Comparison of ENCODE assay signal across 9 cellular contexts in the genomic region with DNA sequence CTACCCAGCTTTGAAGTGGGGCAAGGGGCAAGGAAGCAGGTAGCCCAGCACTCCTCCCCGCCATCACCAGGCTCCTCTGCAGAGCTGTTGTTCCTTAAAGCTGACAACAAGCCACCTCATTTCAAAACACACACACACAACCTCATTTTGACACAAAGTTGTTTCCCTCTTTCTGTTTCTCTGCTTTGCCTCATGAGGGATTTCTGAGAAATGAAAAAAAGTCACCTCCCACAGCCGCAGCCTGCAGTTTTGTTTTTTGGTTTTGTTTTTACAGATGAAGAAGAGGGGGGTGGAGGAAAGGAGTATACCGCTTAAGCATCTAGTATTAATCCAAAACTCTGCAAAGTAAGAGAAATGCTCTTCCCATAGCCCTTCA. TPM values are rescaled to one million over a fixed set of nuclear protein-coding genes. Genes with fewer than 3 reads are reported as not detected.
A peak's percentile ranks its signal among the peaks of the same experiment; 100 is the strongest.
DNase-seq lines count a peak whose midpoint lies in the region; ATAC-seq and TF ChIP-seq lines count a peak whose summit lies in the region.
"Had no signal": no experiment of that assay in that cellular context is flagged by ENCODE, and none has a peak within 500 bp of the region (broad histone marks: within the 10 kb centered on the region; RNA-seq: fewer than 3 reads in every experiment).

No MANE protein-coding gene starts in this region.

- peak; percentile 56 for DNase-seq in activated T-cell treated with anti-CD3 and anti-CD28 coated beads, Interleukin-2, amount 50 U/mL, for 1 hour
- peak; percentile 78 for DNase-seq in fibroblast of villous mesenchyme (ENCODE audit: low read depth)
- DNase-seq in retinal pigment epithelial cell (ENCODE audit: low read depth) = no peak
- DNase-seq in kidney glomerular epithelial cell (lab: John Stamatoyannopoulos, UW) = no peak

- peak; percentile 33 for ATAC-seq in GM18909 (IDR thresholded peaks at IDR 0.05; ENCODE audit: poor library complexity, unreplicated experiment)
- ATAC-seq in HG03571 (IDR thresholded peaks at IDR 0.05; ENCODE audit: unreplicated experiment) = peak; percentile 25
- ATAC-seq in HG03469 (IDR thresholded peaks at IDR 0.05; ENCODE audit: unreplicated experiment) = no peak
- ATAC-seq in GM21423 (IDR thresholded peaks at IDR 0.05; ENCODE audit: unreplicated experiment) = no peak

- H3K4me3 ChIP-seq in fibroblast of villous mesenchyme (ENCODE audit: low read depth, low read length) (peak overlapping the region; percentile 47), retinal pigment epithelial cell (ENCODE audit: low read length) (peak overlapping the region; percentile 29)

- TF ChIP-seq CTCF in fibroblast of villous mesenchyme (IDR thresholded peaks at IDR 0.05; ENCODE audit: insufficient read depth, low read depth, low read length) (no peak), retinal pigment epithelial cell (conservative IDR thresholded peaks at IDR 0.05; ENCODE audit: low read depth, low read length) (no peak)

RNA-seq across cellular contexts. Expression of a gene that starts 12.1 kb away (rescaled TPM):
- total RNA-seq in fibroblast of villous mesenchyme = 218 and 272 TPM in 2 replicates

RNA-seq across cellular contexts. Expression of a gene that starts 18.1 kb away (rescaled TPM):
- 2.9 and 8.6 TPM in 2 replicates for total RNA-seq in fibroblast of villous mesenchyme

RNA-seq across cellular contexts. Expression of a gene that starts 51.8 kb away (rescaled TPM):
- 0.64 and 1.3 TPM in 2 replicates for total RNA-seq in fibroblast of villous mesenchyme
- total RNA-seq: T-helper 1 cell treated with Interleukin-12 subunit alpha and Interleukin-12 subunit beta and Interleukin-4 antibody, amounts not matched to agents 30 ng/mL and 1 ng/mL, for 36 hours had no signal

RNA-seq across cellular contexts. Expression of a gene that starts 59.4 kb away (rescaled TPM):
- total RNA-seq in fibroblast of villous mesenchyme = 20.3 and 24.5 TPM in 2 replicates

Comparison
In these comparisons a context has a peak if more than half of its experiments do, and no peak if none do; other contexts are left out.
1. ATAC-seq: peak in GM18909 (single experiment) and HG03571 (single experiment); none in HG03469 (single experiment) and GM21423 (single experiment).
2. DNase-seq: peak in activated T-cell treated with anti-CD3 and anti-CD28 coated beads, Interleukin-2, amount 50 U/mL, for 1 hour (single experiment) and fibroblast of villous mesenchyme (single experiment); none in retinal pigment epithelial cell (single experiment) and kidney glomerular epithelial cell (single experiment).